In genomic region chr5:56490971-56491468, GRCh38 we compare ENCODE assay signal across 9 cellular contexts.
A peak's percentile ranks its signal among the peaks of the same experiment; 100 is the strongest.
DNase-seq lines count a peak whose midpoint lies in the region; ATAC-seq and TF ChIP-seq lines count a peak whose summit lies in the region.
"Had no signal": no experiment of that assay in that cellular context is flagged by ENCODE, and none has a peak within 500 bp of the region (broad histone marks: within the 10 kb centered on the region; RNA-seq: fewer than 3 reads in every experiment).

No MANE protein-coding gene starts in this region.

- no peak overlapping the region for H3K4me3 ChIP-seq in thymus (ENCODE audit: low read length)
- H3K4me3 ChIP-seq in gastroesophageal sphincter: no peak overlapping the region
- H3K4me3 ChIP-seq: SJCRH30 had no signal

- WGBS in thymus: 82% methylated on average over 9 of the region's 9 CpGs
- WGBS in gastroesophageal sphincter (ENCODE audit: low coverage in 1 of 2), 2 donors: 68 to 90% methylated on average over 5 to 6 of the region's 9 CpGs

- no peak for TF ChIP-seq CTCF in gastroesophageal sphincter (IDR thresholded peaks at IDR 0.05)

- peaks cover 8% of the 10 kb centered on the region for H3K36me3 Mint-ChIP-seq in activated naive CD8-positive, alpha-beta T cell
- no peaks in the 10 kb centered on the region for H3K36me3 Mint-ChIP-seq in activated naive CD8-positive, alpha-beta T cell treated with anti-CD3 and anti-CD28 coated beads for 36 hours
- H3K36me3 Mint-ChIP-seq in activated T-helper 17 cell treated with anti-CD3 and anti-CD28 coated beads, Interleukin-2, amount 50 U/mL, for 72 hours (ENCODE audit: low read depth): no peaks in the 10 kb centered on the region
- H3K36me3 Mint-ChIP-seq in effector memory CD8-positive, alpha-beta T cell (ENCODE audit: insufficient read depth): no peaks in the 10 kb centered on the region

- H3K9me3 Mint-ChIP-seq in activated naive CD8-positive, alpha-beta T cell (ENCODE audit: low read depth): peaks cover 4% of the 10 kb centered on the region
- H3K9me3 Mint-ChIP-seq in activated naive CD8-positive, alpha-beta T cell treated with anti-CD3 and anti-CD28 coated beads for 36 hours: peaks cover 4% of the 10 kb centered on the region
- no peaks in the 10 kb centered on the region for H3K9me3 Mint-ChIP-seq in activated T-helper 17 cell treated with anti-CD3 and anti-CD28 coated beads, Interleukin-2, amount 50 U/mL, for 72 hours
- peaks cover 0 to 4% of the 10 kb centered on the region in 2 donors for H3K9me3 Mint-ChIP-seq in effector memory CD8-positive, alpha-beta T cell

- H3K9me3 ChIP-seq in thymus (ENCODE audit: control insufficient read depth) (no peaks in the 10 kb centered on the region), gastroesophageal sphincter (no peaks in the 10 kb centered on the region)

- no peak for TF ChIP-seq POLR2A in gastroesophageal sphincter (IDR thresholded peaks at IDR 0.05)

- H3K36me3 ChIP-seq in thymus (ENCODE audit: control insufficient read depth, insufficient read depth) (no peaks in the 10 kb centered on the region), gastroesophageal sphincter (no peaks in the 10 kb centered on the region)
- H3K36me3 ChIP-seq: SJCRH30 had no signal

- H3K27ac ChIP-seq in thymus (ENCODE audit: low read depth) (peak overlapping the region; percentile 78), gastroesophageal sphincter (no peak overlapping the region)
- H3K27ac ChIP-seq: SJCRH30 had no signal

- no peak for TF ChIP-seq EP300 in gastroesophageal sphincter (IDR thresholded peaks at IDR 0.05)

- H3K27ac Mint-ChIP-seq in activated naive CD8-positive, alpha-beta T cell: peak overlapping the region; percentile 66
- no peak overlapping the region for H3K27ac Mint-ChIP-seq in activated naive CD8-positive, alpha-beta T cell treated with anti-CD3 and anti-CD28 coated beads for 36 hours
- H3K27ac Mint-ChIP-seq in activated T-helper 17 cell treated with anti-CD3 and anti-CD28 coated beads, Interleukin-2, amount 50 U/mL, for 72 hours: peak overlapping the region; percentile 72
- H3K27ac Mint-ChIP-seq in effector memory CD8-positive, alpha-beta T cell: no peak overlapping the region

- H3K4me1 Mint-ChIP-seq in activated naive CD8-positive, alpha-beta T cell (ENCODE audit: low read depth): peaks cover 15% of the 10 kb centered on the region
- peaks cover 3% of the 10 kb centered on the region for H3K4me1 Mint-ChIP-seq in activated naive CD8-positive, alpha-beta T cell treated with anti-CD3 and anti-CD28 coated beads for 36 hours
- H3K4me1 Mint-ChIP-seq in activated T-helper 17 cell treated with anti-CD3 and anti-CD28 coated beads, Interleukin-2, amount 50 U/mL, for 72 hours: peaks cover 9% of the 10 kb centered on the region
- H3K4me1 Mint-ChIP-seq in effector memory CD8-positive, alpha-beta T cell (ENCODE audit: low read depth in 2 of 2): no peaks in the 10 kb centered on the region

- H3K27me3 Mint-ChIP-seq in activated naive CD8-positive, alpha-beta T cell: no peaks in the 10 kb centered on the region
- no peaks in the 10 kb centered on the region for H3K27me3 Mint-ChIP-seq in activated naive CD8-positive, alpha-beta T cell treated with anti-CD3 and anti-CD28 coated beads for 36 hours
- no peaks in the 10 kb centered on the region for H3K27me3 Mint-ChIP-seq in activated T-helper 17 cell treated with anti-CD3 and anti-CD28 coated beads, Interleukin-2, amount 50 U/mL, for 72 hours
- peaks cover 18 to 20% of the 10 kb centered on the region in 2 donors for H3K27me3 Mint-ChIP-seq in effector memory CD8-positive, alpha-beta T cell

- H3K27me3 ChIP-seq in thymus (ENCODE audit: control insufficient read depth, insufficient read depth) (no peaks in the 10 kb centered on the region), gastroesophageal sphincter (no peaks in the 10 kb centered on the region)

- DNase-seq in activated naive CD8-positive, alpha-beta T cell treated with anti-CD3 and anti-CD28 coated beads for 36 hours: no peak
- peak; percentile 33 for DNase-seq in mucosa of gallbladder (ENCODE audit: low spot score)
- DNase-seq in effector memory CD8-positive, alpha-beta T cell: no peak
- DNase-seq: SJCRH30 had no signal

- ATAC-seq in activated T-helper 17 cell treated with anti-CD3 and anti-CD28 coated beads, Interleukin-2, amount 50 U/mL, for 72 hours (replicated peaks): peak; percentile 89
- ATAC-seq in effector memory CD8-positive, alpha-beta T cell (replicated peaks): no peak
- ATAC-seq in gastroesophageal sphincter (no peak), HG02884 (IDR thresholded peaks at IDR 0.05; ENCODE audit: unreplicated experiment) (no peak)

- H3K4me1 ChIP-seq in thymus (ENCODE audit: control insufficient read depth, insufficient read depth, low read length): peaks cover 3% of the 10 kb centered on the region
- peaks cover 0 to 21% (median 0%) of the 10 kb centered on the region in 3 donors for H3K4me1 ChIP-seq in gastroesophageal sphincter
- H3K4me1 ChIP-seq: SJCRH30 had no signal

- no peak overlapping the region for H3K4me3 Mint-ChIP-seq in activated naive CD8-positive, alpha-beta T cell
- no peak overlapping the region for H3K4me3 Mint-ChIP-seq in activated naive CD8-positive, alpha-beta T cell treated with anti-CD3 and anti-CD28 coated beads for 36 hours
- H3K4me3 Mint-ChIP-seq in activated T-helper 17 cell treated with anti-CD3 and anti-CD28 coated beads, Interleukin-2, amount 50 U/mL, for 72 hours: peak overlapping the region; percentile 63
- no peak overlapping the region for H3K4me3 Mint-ChIP-seq in effector memory CD8-positive, alpha-beta T cell

Comparison
In these comparisons a context has a peak if more than half of its experiments do, and no peak if none do; other contexts are left out.
1. H3K27ac Mint-ChIP-seq: peak in activated naive CD8-positive, alpha-beta T cell (single experiment) and activated T-helper 17 cell treated with anti-CD3 and anti-CD28 coated beads, Interleukin-2, amount 50 U/mL, for 72 hours (single experiment); none in activated naive CD8-positive, alpha-beta T cell treated with anti-CD3 and anti-CD28 coated beads for 36 hours (single experiment) and effector memory CD8-positive, alpha-beta T cell (0 of 2).